8 cellular contexts compared by ENCODE assay signal in the genomic region with DNA sequence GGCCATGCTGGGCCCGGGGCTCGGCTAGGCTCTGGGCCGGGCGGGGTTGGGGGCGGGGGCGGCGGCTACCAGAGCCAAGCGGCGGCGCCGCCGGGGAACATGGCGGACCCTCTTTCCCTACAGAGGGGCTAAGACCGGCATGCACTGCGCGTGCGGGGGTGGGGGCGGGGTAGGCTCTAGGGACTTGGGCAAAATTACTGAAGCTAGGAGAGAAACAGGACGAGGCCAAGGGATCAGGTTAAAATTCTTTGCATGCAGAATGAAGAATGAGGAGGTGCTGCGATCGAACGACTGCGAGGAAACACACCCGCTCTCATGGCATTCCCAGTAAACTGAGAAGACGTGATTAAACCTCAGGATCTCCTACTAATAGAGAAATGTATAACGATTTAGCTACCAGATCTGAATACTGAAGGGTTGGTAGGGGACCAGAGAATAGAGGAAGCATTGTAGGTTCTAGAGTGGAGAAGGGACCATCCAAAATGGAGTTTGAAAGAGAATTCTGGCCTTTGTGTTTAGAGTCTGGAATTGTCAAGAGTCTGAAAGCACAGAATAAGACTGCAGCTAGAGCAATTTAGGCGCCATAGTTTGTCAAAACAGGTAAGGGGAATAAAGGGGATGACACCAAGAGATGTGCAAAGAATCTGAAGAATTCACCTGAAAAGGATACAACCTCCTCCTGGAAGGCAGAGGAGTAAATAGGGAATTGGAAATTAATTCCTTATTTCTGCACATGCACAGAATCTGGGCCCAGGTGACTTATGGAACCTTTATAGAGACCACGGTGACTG. TPM values are rescaled to one million over a fixed set of nuclear protein-coding genes. Genes with fewer than 3 reads are reported as not detected.
DNase-seq lines count a peak whose midpoint lies in the region; ATAC-seq and TF ChIP-seq lines count a peak whose summit lies in the region.

Gene PPP3CB (minus strand): TSS at position 141 of the 791 bp plus-strand sequence. CDS start 135 bp downstream, at position 6.

- H3K4me3 Mint-ChIP-seq in Caco-2 (ENCODE audit: unreplicated experiment), result peak within 1 kb of the TSS; percentile 89

- intact Hi-C loops in Caco-2 (cut with micrococcal nuclease; ENCODE audit: unreplicated experiment), result loop anchor here (1.0 kb wide), 2 partner anchors 82 to 90 kb away; partner anchors contain the start of gene ANXA7

- TSS peak; percentile 90 for BruUV-seq in Caco-2 (replicated peaks; lab: Mats Ljungman, UMichigan)

- H3K4me1 ChIP-seq in Caco-2 (peaks cover 8% of the 10 kb centered on the region; the same call in 1 of the 2 replicates), OCI-LY3 (ENCODE audit: low read length) (peaks cover 15% of the 10 kb centered on the region)

- peaks cover 27% of the 10 kb centered on the region for H3K4me1 Mint-ChIP-seq in Caco-2 (ENCODE audit: low read depth, unreplicated experiment)

- H3K27me3 ChIP-seq in Caco-2 (replicated peaks; ENCODE audit: control insufficient read depth, insufficient read depth, low read length), result no peaks in the 10 kb centered on the region
- no peaks in the 10 kb centered on the region for H3K27me3 ChIP-seq in OCI-LY3 (ENCODE audit: low read depth, low read length)

- peak within 1 kb of the TSS; percentile 81 for H3K9ac ChIP-seq in OCI-LY3 (ENCODE audit: low read length)

- peak within 1 kb of the TSS; percentile 96 for H3K4me2 ChIP-seq in OCI-LY3 (ENCODE audit: low read length)

- H3K9me3 ChIP-seq in Caco-2 (no peaks in the 10 kb centered on the region), OCI-LY3 (ENCODE audit: insufficient read depth, low read length) (no peaks in the 10 kb centered on the region)

- TF ChIP-seq CTCF in Caco-2 (IDR thresholded peaks at IDR 0.05; ENCODE audit: insufficient read depth in 1 of 2, low read depth in 1 of 2, low read length in 1 of 2, severe bottlenecking in 1 of 2, unreplicated experiment in 1 of 2) (no peak), OCI-LY3 (IDR thresholded peaks at IDR 0.05; ENCODE audit: low read depth, low read length) (no peak), epithelial cell of proximal tubule (conservative IDR thresholded peaks at IDR 0.05; ENCODE audit: low read depth, low read length) (no peak)

- H3K36me3 ChIP-seq in Caco-2 (ENCODE audit: control insufficient read depth, insufficient read depth, low read length) (no peaks in the 10 kb centered on the region; the same call in 1 of the 2 replicates), OCI-LY3 (replicated peaks; ENCODE audit: low read depth, low read length) (no peaks in the 10 kb centered on the region)

- peak within 1 kb of the TSS; percentile 84 for H3K27ac Mint-ChIP-seq in Caco-2 (ENCODE audit: unreplicated experiment)

- DNase-seq in Caco-2 (peak; percentile 93 to 98), HuH-7.5 (ENCODE audit: low spot score) (peak; percentile 68), activated T-cell treated with anti-CD3 and anti-CD28 coated beads for 4 hours (peak; percentile 84), epithelial cell of proximal tubule (ENCODE audit: low read depth) (peak; percentile 78), mucosa of gallbladder (ENCODE audit: low spot score) (peak; percentile 93)
- peak; percentile 80 for DNase-seq in stimulated activated CD8-positive, alpha-beta memory T cell treated with anti-CD3 and anti-CD28 coated beads, Interleukin-4, amount 100 ng/mL, for 24 hours (ENCODE audit: low read depth)

- peaks cover 46% of the 10 kb centered on the region for H3K79me2 ChIP-seq in OCI-LY3 (ENCODE audit: low read length)

- ATAC-seq in GM21526 (IDR thresholded peaks at IDR 0.05; ENCODE audit: low FRiP score, unreplicated experiment), result peak; percentile 44

- no peaks in the 10 kb centered on the region for H3K27me3 Mint-ChIP-seq in Caco-2 (ENCODE audit: insufficient read depth, unreplicated experiment)

- peak within 1 kb of the TSS; percentile 82 for H3K27ac ChIP-seq in OCI-LY3 (ENCODE audit: low read length)

- no peaks in the 10 kb centered on the region for H3K9me3 Mint-ChIP-seq in Caco-2 (ENCODE audit: unreplicated experiment)

- CTCF ChIA-PET in Caco-2 (lab: Charles Lee), result interaction anchor here (0.5 to 1.3 kb wide), 5 partner anchors 14 to 360 kb away, joined by 3 to 9 read pairs (median 3); no protein-coding TSS in a partner anchor

- POLR2A ChIA-PET in Caco-2 (lab: Charles Lee), result interaction anchor here (0.5 to 1.8 kb wide), 19 partner anchors 10 to 1729 kb away, joined by 3 to 18 read pairs (median 4); partner anchors contain the start of genes ANXA7, CFAP70, DNAJC9 and P4HA1

- peak within 1 kb of the TSS; percentile 86 for H3K4me3 ChIP-seq in Caco-2 (ENCODE audit: low read depth, low read length)
- H3K4me3 ChIP-seq in OCI-LY3 (ENCODE audit: low read length), result peak within 1 kb of the TSS; percentile 96
- peak within 1 kb of the TSS; percentile 83 for H3K4me3 ChIP-seq in epithelial cell of proximal tubule (ENCODE audit: low read depth, low read length)

- peaks cover 9% of the 10 kb centered on the region for H3K36me3 Mint-ChIP-seq in Caco-2 (ENCODE audit: insufficient read depth, unreplicated experiment)

- peak within 1 kb of the TSS; percentile 75 for H2AFZ ChIP-seq in OCI-LY3 (ENCODE audit: low read depth, low read length)

- H4K20me1 ChIP-seq in OCI-LY3 (ENCODE audit: insufficient read depth, low read length), result 0 out of 2 replicates have a peak, but pooled peaks cover 4% of the 10 kb centered on the region

RNA-seq across cellular contexts. Expression of gene PPP3CB, which starts in this region (rescaled TPM):
- total RNA-seq in Caco-2 (2022), result 41.5 and 44.5 TPM in 2 replicates
- total RNA-seq in epithelial cell of proximal tubule, result 15.5 and 21.9 TPM in 2 replicates
- total RNA-seq in mucosa of gallbladder, result 46.4 TPM

Comparison
In these comparisons a context has a peak if more than half of its experiments do, and no peak if none do; other contexts are left out.
1. Peak in every context shown above with its lines: DNase-seq, ATAC-seq, H3K4me3 ChIP-seq and H3K27ac ChIP-seq.